Comparison of ENCODE assay signal across 30 cellular contexts in genomic region chr15:67154249-67154648, GRCh38.
DNase-seq lines count a peak whose midpoint lies in the region; ATAC-seq, FAIRE-seq and TF ChIP-seq lines count a peak whose summit lies in the region.
"Had no signal": no experiment of that assay in that cellular context is flagged by ENCODE, and none has a peak within 500 bp of the region (broad histone marks: within the 10 kb centered on the region; RNA-seq: fewer than 3 reads in every experiment).

No MANE protein-coding gene starts in this region.

- H3K9me3 Mint-ChIP-seq in neural progenitor cell, result no peaks in the 10 kb centered on the region

- peak; percentile 23 for FAIRE-seq in bronchial epithelial cell (lab: Jason Lieb, UNC)
- FAIRE-seq: GM18507 had no signal

- H3K4me1 Mint-ChIP-seq in neural progenitor cell, result peaks cover 28% of the 10 kb centered on the region

- H3K79me2 ChIP-seq in neural progenitor cell (ENCODE audit: low read depth), result peaks cover 19% of the 10 kb centered on the region

- no peak for TF ChIP-seq POLR2A in IMR-90 (IDR thresholded peaks at IDR 0.05; ENCODE audit: low read depth, low read length)

- H3K9ac ChIP-seq in IMR-90 (ENCODE audit: low read depth, low read length) (no peak overlapping the region), neural progenitor cell (no peak overlapping the region)
- H3K9ac ChIP-seq: SK-N-SH had no signal

- peak overlapping the region; percentile 87 for H4K5ac ChIP-seq in IMR-90 (ENCODE audit: low read depth, low read length)

- peak overlapping the region; percentile 2; the same call in 1 of the 2 replicates for H3K56ac ChIP-seq in IMR-90 (ENCODE audit: extremely low read depth, insufficient read depth, low read length)

- peaks cover 2% of the 10 kb centered on the region for H3K27me3 Mint-ChIP-seq in neural progenitor cell (ENCODE audit: insufficient read depth, low read depth)
- H3K27me3 Mint-ChIP-seq: activated CD4-positive, alpha-beta T cell treated with anti-CD3 and anti-CD28 coated beads, Interleukin-2, amount 10 ng/mL, durations not matched to agents 7 days and 5 days had no signal

- no peak overlapping the region for H3K4me3 ChIP-seq in A673 (ENCODE audit: low read depth, low read length, poor library complexity, severe bottlenecking)
- no peak overlapping the region for H3K4me3 ChIP-seq in IMR-90 (ENCODE audit: insufficient read depth, low read depth, low read length)
- no peak overlapping the region for H3K4me3 ChIP-seq in bronchial epithelial cell (ENCODE audit: low read depth, low read length)
- no peak overlapping the region for H3K4me3 ChIP-seq in psoas muscle
- no peak overlapping the region for H3K4me3 ChIP-seq in neural progenitor cell
- H3K4me3 ChIP-seq: colonic mucosa, HAP-1, hepatocyte, stomach, transverse colon had no signal

- H3K27ac ChIP-seq in A673 (ENCODE audit: low read depth, low read length, poor library complexity, severe bottlenecking) (peak overlapping the region; percentile 58), IMR-90 (ENCODE audit: insufficient read depth, low read length) (peak overlapping the region; percentile 62; the same call in 1 of the 2 replicates), psoas muscle (peak overlapping the region; percentile 87), neural progenitor cell (no peak overlapping the region)
- H3K27ac ChIP-seq: C4-2B, colonic mucosa, hepatocyte, RWPE1, transverse colon, VCaP had no signal

- H3K18ac ChIP-seq in IMR-90 (ENCODE audit: low read depth, low read length), result peak overlapping the region; percentile 77

- peak overlapping the region; percentile 41; the same call in 1 of the 2 replicates for H2BK20ac ChIP-seq in IMR-90 (ENCODE audit: low read depth, low read length)

- H3K36me3 ChIP-seq in A673 (ENCODE audit: insufficient read depth, low read length, poor library complexity, severe bottlenecking) (no peaks in the 10 kb centered on the region), IMR-90 (ENCODE audit: control insufficient read depth, insufficient read depth, low read length) (peaks cover 38% of the 10 kb centered on the region), bronchial epithelial cell (ENCODE audit: control insufficient read depth, insufficient read depth, low read length) (peaks cover 3% of the 10 kb centered on the region), psoas muscle (ENCODE audit: insufficient read depth in 1 of 2, low read depth in 1 of 2) (no peaks in the 10 kb centered on the region), neural progenitor cell (no peaks in the 10 kb centered on the region)
- H3K36me3 ChIP-seq: colonic mucosa, HAP-1, stomach, transverse colon had no signal

- intact Hi-C loops in A673 (cut with micrococcal nuclease; ENCODE audit: unreplicated experiment) (no loop called here), IMR-90 (cut with micrococcal nuclease) (loop anchor here (2.0 kb wide), 1 partner anchor 15 kb away; no protein-coding TSS in a partner anchor), psoas muscle (cut with DNase I) (no loop called here)

- peak overlapping the region; percentile 20 for H3K14ac ChIP-seq in IMR-90 (replicated peaks; ENCODE audit: low read depth, low read length)

- H3K4me3 Mint-ChIP-seq in neural progenitor cell, result no peak overlapping the region
- H3K4me3 Mint-ChIP-seq: activated CD4-positive, alpha-beta T cell treated with anti-CD3 and anti-CD28 coated beads, Interleukin-2, amount 10 ng/mL, durations not matched to agents 7 days and 5 days; activated naive CD4-positive, alpha-beta T cell treated with anti-CD3 and anti-CD28 coated beads for 36 hours had no signal

- peak overlapping the region in 1 of 2 experiments; percentile 35; a peak in 3 of 4 replicates for H4K8ac ChIP-seq in IMR-90 (ENCODE audit: low read depth in 2 of 2, low read length in 2 of 2)

- dilution Hi-C loops in IMR-90 (cut with HindIII; ENCODE audit: low sequenced_read_pairs, unreplicated experiment), result no loop called here

- H3K4me2 ChIP-seq in IMR-90 (ENCODE audit: low read depth, low read length) (no peak overlapping the region), neural progenitor cell (no peak overlapping the region)
- H3K4me2 ChIP-seq: hepatocyte, SK-N-SH had no signal

- peaks cover 29% of the 10 kb centered on the region; the same call in 1 of the 2 replicates for H4K20me1 ChIP-seq in IMR-90 (ENCODE audit: insufficient read depth, low read length)
- peaks cover 27% of the 10 kb centered on the region for H4K20me1 ChIP-seq in neural progenitor cell (ENCODE audit: low read depth)

- H3K9me3 ChIP-seq in A673 (ENCODE audit: low read depth, low read length, poor library complexity, severe bottlenecking) (no peaks in the 10 kb centered on the region), IMR-90 (ENCODE audit: control insufficient read depth, insufficient read depth, low read length) (no peaks in the 10 kb centered on the region; the same call in 1 of the 2 replicates), psoas muscle (no peaks in the 10 kb centered on the region), neural progenitor cell (ENCODE audit: low read depth) (no peaks in the 10 kb centered on the region)
- H3K9me3 ChIP-seq: colonic mucosa, SK-N-SH, stomach, transverse colon had no signal

- POLR2A ChIA-PET in A673 (lab: Charles Lee; ENCODE audit: low non-redundant PET), result no interaction called here
- POLR2A ChIA-PET in IMR-90 (lab: Charles Lee; ENCODE audit: unreplicated experiment), result no interaction called here

- no peak overlapping the region for H3K27ac Mint-ChIP-seq in neural progenitor cell
- H3K27ac Mint-ChIP-seq: activated CD4-positive, alpha-beta T cell treated with anti-CD3 and anti-CD28 coated beads, Interleukin-2, amount 10 ng/mL, durations not matched to agents 7 days and 5 days; activated naive CD4-positive, alpha-beta T cell treated with anti-CD3 and anti-CD28 coated beads for 36 hours had no signal

- peaks cover 31% of the 10 kb centered on the region for H3K9me1 ChIP-seq in IMR-90 (ENCODE audit: insufficient read depth, low read length)

- no peak overlapping the region for H2AK9ac ChIP-seq in IMR-90 (replicated peaks; ENCODE audit: low read depth, low read length, poor library complexity)

- peaks cover 15% of the 10 kb centered on the region for H3F3A ChIP-seq in neural progenitor cell (ENCODE audit: low read depth)

- no peak for TF ChIP-seq RAD21 in IMR-90 (IDR thresholded peaks at IDR 0.05; ENCODE audit: low read length)

- peak overlapping the region; percentile 17; the same call in 1 of the 2 replicates for H3K4ac ChIP-seq in IMR-90 (ENCODE audit: low read depth, low read length)

- in situ Hi-C loops in IMR-90 (cut with MboI; ENCODE audit: low sequenced_read_pairs), result no loop called here

- no peak overlapping the region for H2AFZ ChIP-seq in IMR-90 (replicated peaks; ENCODE audit: low read length, poor library complexity)
- no peak overlapping the region for H2AFZ ChIP-seq in neural progenitor cell (replicated peaks)
- H2AFZ ChIP-seq: hepatocyte had no signal

- H3K23ac ChIP-seq in IMR-90 (ENCODE audit: low read depth, low read length), result peak overlapping the region; percentile 34

- peak overlapping the region; percentile 49 for H4K91ac ChIP-seq in IMR-90 (ENCODE audit: insufficient read depth, low read depth, low read length)

- H3K36me3 Mint-ChIP-seq in neural progenitor cell, result peaks cover 22% of the 10 kb centered on the region

- ATAC-seq in IMR-90 (ENCODE audit: low read depth) (no peak), psoas muscle (no peak), HG03025 (IDR thresholded peaks at IDR 0.05; ENCODE audit: low FRiP score, unreplicated experiment) (no peak)
- ATAC-seq in stimulated activated naive CD8-positive, alpha-beta T cell treated with anti-CD3 and anti-CD28 coated beads, Interleukin-15, Interleukin-2, amounts not matched to agents 100 U/mL and 50 U/mL, for 24 hours, result no peak
- ATAC-seq: left cardiac atrium had no signal

- no TSS peak for BruUV-seq in A673 (replicated peaks; lab: Mats Ljungman, UMichigan)
- no TSS peak for BruUV-seq in IMR-90 (replicated peaks; lab: Mats Ljungman, UMichigan)

- peak overlapping the region; percentile 14; the same call in 1 of the 2 replicates for H2BK120ac ChIP-seq in IMR-90 (ENCODE audit: low read depth, low read length)

- H3K4me1 ChIP-seq in A673 (ENCODE audit: insufficient read depth, low read length, poor library complexity, severe bottlenecking) (peaks cover 67% of the 10 kb centered on the region), IMR-90 (ENCODE audit: control insufficient read depth, insufficient read depth, low read length) (peaks cover 28% of the 10 kb centered on the region), psoas muscle (peaks cover 73% of the 10 kb centered on the region), neural progenitor cell (peaks cover 14% of the 10 kb centered on the region)

- DNase-seq in A673 (ENCODE audit: low spot score) (no peak), IMR-90 (no peak), bronchial epithelial cell (ENCODE audit: low read depth) (no peak), psoas muscle (no peak), neural progenitor cell (ENCODE audit: low spot score) (no peak), amygdala (lab: John Stamatoyannopoulos, UW) (no peak)
- no peak for DNase-seq in stimulated activated naive CD8-positive, alpha-beta T cell treated with anti-CD3 and anti-CD28 coated beads, Interleukin-15, Interleukin-2, amounts not matched to agents 100 U/mL and 50 U/mL, for 24 hours
- DNase-seq: activated CD4-positive, alpha-beta T cell treated with anti-CD3 and anti-CD28 coated beads, Interleukin-2, amount 10 ng/mL, durations not matched to agents 7 days and 5 days; activated naive CD4-positive, alpha-beta T cell treated with anti-CD3 and anti-CD28 coated beads for 36 hours; amniotic stem cell; Calu3; colonic mucosa; effector memory CD4-positive, alpha-beta T cell; erythroblast; foreskin fibroblast; left cardiac atrium; NCI-H1417; NCI-H2029 treated with DMSO at 0.1 percent for 48 hours; NCI-H2227 treated with DMSO at 0.1 percent for 48 hours; NCI-H526 treated with DMSO at 0.1 percent for 48 hours; SK-N-SH; stomach; transverse colon had no signal

- H3K79me1 ChIP-seq in IMR-90 (ENCODE audit: low read depth in 1 of 2, low read length in 2 of 2), result peaks cover 36 to 80% of the 10 kb centered on the region in 2 experiments

- peak overlapping the region; percentile 40; the same call in 1 of the 3 replicates for H2BK15ac ChIP-seq in IMR-90 (ENCODE audit: low read depth, low read length)

- peak overlapping the region; percentile 26 for H2AK5ac ChIP-seq in IMR-90 (ENCODE audit: low read depth, low read length)

- no peak for TF ChIP-seq CTCF in A673 (conservative IDR thresholded peaks at IDR 0.05; ENCODE audit: low read depth, low read length)
- no peak for TF ChIP-seq CTCF in IMR-90 (conservative IDR thresholded peaks at IDR 0.05; ENCODE audit: low read depth, low read length)
- no peak for TF ChIP-seq CTCF in bronchial epithelial cell (IDR thresholded peaks at IDR 0.05; ENCODE audit: insufficient read depth, low read length, severe bottlenecking)
- TF ChIP-seq CTCF in psoas muscle (IDR thresholded peaks at IDR 0.05), result no peak
- TF ChIP-seq CTCF in neural progenitor cell (IDR thresholded peaks at IDR 0.05), result no peak

- H3K27me3 ChIP-seq in A673 (replicated peaks; ENCODE audit: insufficient read depth, low read depth, low read length, poor library complexity), result no peaks in the 10 kb centered on the region
- no peaks in the 10 kb centered on the region for H3K27me3 ChIP-seq in IMR-90 (ENCODE audit: control insufficient read depth, insufficient read depth, low read length)
- H3K27me3 ChIP-seq in bronchial epithelial cell (ENCODE audit: control insufficient read depth, insufficient read depth, low read length), result no peaks in the 10 kb centered on the region
- H3K27me3 ChIP-seq in psoas muscle (ENCODE audit: insufficient read depth in 3 of 3, low read length in 2 of 3), result no peaks in the 10 kb centered on the region
- no peaks in the 10 kb centered on the region for H3K27me3 ChIP-seq in neural progenitor cell
- H3K27me3 ChIP-seq: colonic mucosa, hepatocyte, stomach, transverse colon had no signal

- H2BK5ac ChIP-seq in IMR-90 (ENCODE audit: low read depth, low read length, poor library complexity, severe bottlenecking), result peak overlapping the region; percentile 43

- CTCF ChIA-PET in A673 (lab: Charles Lee) (no interaction called here), IMR-90 (lab: Yijun Ruan, JAX) (no interaction called here)
